1 cellular context compared by ENCODE assay signal in the genomic region with DNA sequence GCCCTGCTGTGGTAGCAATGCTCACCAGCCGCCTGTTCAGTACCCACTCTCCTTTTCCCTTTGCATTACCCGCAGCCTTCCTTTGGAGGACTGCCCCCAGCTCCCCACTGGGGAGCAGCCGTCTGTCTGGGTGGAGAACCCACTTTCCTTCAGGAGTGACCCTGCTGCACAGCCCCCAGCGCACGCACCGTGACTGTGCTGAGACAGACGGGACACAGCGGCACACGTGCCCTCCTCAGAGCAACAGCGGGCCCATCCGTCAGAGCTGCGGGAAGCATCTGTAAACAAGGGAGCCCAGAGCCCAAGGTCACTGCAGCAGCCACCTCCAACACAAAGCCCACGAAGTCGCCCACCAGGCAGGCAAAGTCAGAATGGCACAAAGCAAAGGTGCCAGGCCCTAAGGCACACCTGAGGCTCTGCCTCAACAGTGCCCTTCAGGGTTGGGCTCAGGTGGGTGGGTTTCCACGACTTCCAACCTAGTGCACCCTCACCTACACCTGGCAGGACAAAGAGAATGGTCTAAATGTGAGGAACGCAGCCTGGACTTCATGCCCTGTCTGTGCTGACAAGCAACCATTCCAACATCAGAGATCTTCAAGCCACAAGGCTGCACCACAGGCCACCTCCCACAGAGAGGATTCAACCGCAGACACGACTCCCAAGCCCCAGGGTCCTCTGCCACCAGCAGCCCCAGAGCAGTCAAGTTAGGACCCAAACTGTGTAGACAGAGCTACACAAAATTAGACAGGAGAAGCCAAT.
A peak's percentile ranks its signal among the peaks of the same experiment; 100 is the strongest.
TF ChIP-seq lines count a peak whose summit lies in the region.

No MANE protein-coding gene starts in this region.

TF ChIP-seq in HepG2, 621 proteins besides CTCF, POLR2A, EP300 and RAD21 (continued from another document and continues in another):
- TF ChIP-seq, protein P1, sequence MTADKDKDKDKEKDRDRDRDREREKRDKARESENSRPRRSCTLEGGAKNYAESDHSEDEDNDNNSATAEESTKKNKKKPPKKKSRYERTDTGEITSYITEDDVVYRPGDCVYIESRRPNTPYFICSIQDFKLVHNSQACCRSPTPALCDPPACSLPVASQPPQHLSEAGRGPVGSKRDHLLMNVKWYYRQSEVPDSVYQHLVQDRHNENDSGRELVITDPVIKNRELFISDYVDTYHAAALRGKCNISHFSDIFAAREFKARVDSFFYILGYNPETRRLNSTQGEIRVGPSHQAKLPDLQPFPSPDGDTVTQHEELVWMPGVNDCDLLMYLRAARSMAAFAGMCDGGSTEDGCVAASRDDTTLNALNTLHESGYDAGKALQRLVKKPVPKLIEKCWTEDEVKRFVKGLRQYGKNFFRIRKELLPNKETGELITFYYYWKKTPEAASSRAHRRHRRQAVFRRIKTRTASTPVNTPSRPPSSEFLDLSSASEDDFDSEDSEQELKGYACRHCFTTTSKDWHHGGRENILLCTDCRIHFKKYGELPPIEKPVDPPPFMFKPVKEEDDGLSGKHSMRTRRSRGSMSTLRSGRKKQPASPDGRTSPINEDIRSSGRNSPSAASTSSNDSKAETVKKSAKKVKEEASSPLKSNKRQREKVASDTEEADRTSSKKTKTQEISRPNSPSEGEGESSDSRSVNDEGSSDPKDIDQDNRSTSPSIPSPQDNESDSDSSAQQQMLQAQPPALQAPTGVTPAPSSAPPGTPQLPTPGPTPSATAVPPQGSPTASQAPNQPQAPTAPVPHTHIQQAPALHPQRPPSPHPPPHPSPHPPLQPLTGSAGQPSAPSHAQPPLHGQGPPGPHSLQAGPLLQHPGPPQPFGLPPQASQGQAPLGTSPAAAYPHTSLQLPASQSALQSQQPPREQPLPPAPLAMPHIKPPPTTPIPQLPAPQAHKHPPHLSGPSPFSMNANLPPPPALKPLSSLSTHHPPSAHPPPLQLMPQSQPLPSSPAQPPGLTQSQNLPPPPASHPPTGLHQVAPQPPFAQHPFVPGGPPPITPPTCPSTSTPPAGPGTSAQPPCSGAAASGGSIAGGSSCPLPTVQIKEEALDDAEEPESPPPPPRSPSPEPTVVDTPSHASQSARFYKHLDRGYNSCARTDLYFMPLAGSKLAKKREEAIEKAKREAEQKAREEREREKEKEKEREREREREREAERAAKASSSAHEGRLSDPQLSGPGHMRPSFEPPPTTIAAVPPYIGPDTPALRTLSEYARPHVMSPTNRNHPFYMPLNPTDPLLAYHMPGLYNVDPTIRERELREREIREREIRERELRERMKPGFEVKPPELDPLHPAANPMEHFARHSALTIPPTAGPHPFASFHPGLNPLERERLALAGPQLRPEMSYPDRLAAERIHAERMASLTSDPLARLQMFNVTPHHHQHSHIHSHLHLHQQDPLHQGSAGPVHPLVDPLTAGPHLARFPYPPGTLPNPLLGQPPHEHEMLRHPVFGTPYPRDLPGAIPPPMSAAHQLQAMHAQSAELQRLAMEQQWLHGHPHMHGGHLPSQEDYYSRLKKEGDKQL (CRISPR knock-in tag; IDR thresholded peaks at IDR 0.05; ENCODE audit: low read depth) = 0 out of 2 replicates have a peak, but pooled peaks have one; percentile 38
- TF ChIP-seq ZNF660 (CRISPR knock-in tag; IDR thresholded peaks at IDR 0.05; ENCODE audit: borderline replicate concordance, low read depth) (no peak), ZFP36 (IDR thresholded peaks at IDR 0.05; ENCODE audit: borderline replicate concordance, low read depth, low read length, partially characterized antibody) (no peak), CHCHD3 (CRISPR knock-in tag; IDR thresholded peaks at IDR 0.05) (0 out of 2 replicates have a peak, but pooled peaks have one; percentile 49), ZNF382 (CRISPR knock-in tag; IDR thresholded peaks at IDR 0.05; ENCODE audit: borderline replicate concordance) (no peak), ERF (CRISPR knock-in tag; IDR thresholded peaks at IDR 0.05) (peak; percentile 67; the same call in 1 of the 2 replicates), BORCS8-MEF2B (CRISPR knock-in tag; IDR thresholded peaks at IDR 0.05) (no peak; the same call in 1 of the 2 replicates), NR2F6 (IDR thresholded peaks at IDR 0.05) (no peak), NR2F6 (CRISPR knock-in tag; IDR thresholded peaks at IDR 0.05) (peak; percentile 72), RAD51 (IDR thresholded peaks at IDR 0.05; ENCODE audit: borderline replicate concordance) (no peak), AGO1 (IDR thresholded peaks at IDR 0.05; ENCODE audit: low read depth, low read length, poor library complexity, severe bottlenecking) (no peak), ZNF577 (CRISPR knock-in tag; IDR thresholded peaks at IDR 0.05; ENCODE audit: borderline replicate concordance, low read depth) (no peak), SRSF9 (IDR thresholded peaks at IDR 0.05; ENCODE audit: borderline replicate concordance, insufficient read depth, low read depth, low read length, poor library complexity, severe bottlenecking) (no peak), ZNF501 (CRISPR knock-in tag; IDR thresholded peaks at IDR 0.05) (peak; percentile 66; the same call in 1 of the 2 replicates), ZNF292 (CRISPR knock-in tag; IDR thresholded peaks at IDR 0.05; ENCODE audit: borderline replicate concordance, low read depth) (peak; percentile 90), ARNTL (CRISPR knock-in tag; IDR thresholded peaks at IDR 0.05) (peak; percentile 92), ATM (IDR thresholded peaks at IDR 0.05; ENCODE audit: borderline replicate concordance) (no peak), PAF1 (CRISPR knock-in tag; IDR thresholded peaks at IDR 0.05) (peak; percentile 76; the same call in 1 of the 2 replicates), NR2F2 (IDR thresholded peaks at IDR 0.05; ENCODE audit: borderline replicate concordance, low read depth) (no peak; the same call in 1 of the 2 replicates), POLR2G (IDR thresholded peaks at IDR 0.05; ENCODE audit: low read depth, low read length) (no peak; the same call in 1 of the 2 replicates), ZNF274 (CRISPR knock-in tag; IDR thresholded peaks at IDR 0.05) (peak; percentile 87; the same call in 1 of the 2 replicates), MAZ (IDR thresholded peaks at IDR 0.05; ENCODE audit: borderline replicate concordance, low read depth, low read length) (no peak), MAZ (CRISPR knock-in tag; IDR thresholded peaks at IDR 0.05; ENCODE audit: low read depth) (0 out of 2 replicates have a peak, but pooled peaks have one; percentile 67), KDM4B (CRISPR knock-in tag; IDR thresholded peaks at IDR 0.05) (peak; percentile 61; the same call in 1 of the 2 replicates)
- TF ChIP-seq, protein P2, sequence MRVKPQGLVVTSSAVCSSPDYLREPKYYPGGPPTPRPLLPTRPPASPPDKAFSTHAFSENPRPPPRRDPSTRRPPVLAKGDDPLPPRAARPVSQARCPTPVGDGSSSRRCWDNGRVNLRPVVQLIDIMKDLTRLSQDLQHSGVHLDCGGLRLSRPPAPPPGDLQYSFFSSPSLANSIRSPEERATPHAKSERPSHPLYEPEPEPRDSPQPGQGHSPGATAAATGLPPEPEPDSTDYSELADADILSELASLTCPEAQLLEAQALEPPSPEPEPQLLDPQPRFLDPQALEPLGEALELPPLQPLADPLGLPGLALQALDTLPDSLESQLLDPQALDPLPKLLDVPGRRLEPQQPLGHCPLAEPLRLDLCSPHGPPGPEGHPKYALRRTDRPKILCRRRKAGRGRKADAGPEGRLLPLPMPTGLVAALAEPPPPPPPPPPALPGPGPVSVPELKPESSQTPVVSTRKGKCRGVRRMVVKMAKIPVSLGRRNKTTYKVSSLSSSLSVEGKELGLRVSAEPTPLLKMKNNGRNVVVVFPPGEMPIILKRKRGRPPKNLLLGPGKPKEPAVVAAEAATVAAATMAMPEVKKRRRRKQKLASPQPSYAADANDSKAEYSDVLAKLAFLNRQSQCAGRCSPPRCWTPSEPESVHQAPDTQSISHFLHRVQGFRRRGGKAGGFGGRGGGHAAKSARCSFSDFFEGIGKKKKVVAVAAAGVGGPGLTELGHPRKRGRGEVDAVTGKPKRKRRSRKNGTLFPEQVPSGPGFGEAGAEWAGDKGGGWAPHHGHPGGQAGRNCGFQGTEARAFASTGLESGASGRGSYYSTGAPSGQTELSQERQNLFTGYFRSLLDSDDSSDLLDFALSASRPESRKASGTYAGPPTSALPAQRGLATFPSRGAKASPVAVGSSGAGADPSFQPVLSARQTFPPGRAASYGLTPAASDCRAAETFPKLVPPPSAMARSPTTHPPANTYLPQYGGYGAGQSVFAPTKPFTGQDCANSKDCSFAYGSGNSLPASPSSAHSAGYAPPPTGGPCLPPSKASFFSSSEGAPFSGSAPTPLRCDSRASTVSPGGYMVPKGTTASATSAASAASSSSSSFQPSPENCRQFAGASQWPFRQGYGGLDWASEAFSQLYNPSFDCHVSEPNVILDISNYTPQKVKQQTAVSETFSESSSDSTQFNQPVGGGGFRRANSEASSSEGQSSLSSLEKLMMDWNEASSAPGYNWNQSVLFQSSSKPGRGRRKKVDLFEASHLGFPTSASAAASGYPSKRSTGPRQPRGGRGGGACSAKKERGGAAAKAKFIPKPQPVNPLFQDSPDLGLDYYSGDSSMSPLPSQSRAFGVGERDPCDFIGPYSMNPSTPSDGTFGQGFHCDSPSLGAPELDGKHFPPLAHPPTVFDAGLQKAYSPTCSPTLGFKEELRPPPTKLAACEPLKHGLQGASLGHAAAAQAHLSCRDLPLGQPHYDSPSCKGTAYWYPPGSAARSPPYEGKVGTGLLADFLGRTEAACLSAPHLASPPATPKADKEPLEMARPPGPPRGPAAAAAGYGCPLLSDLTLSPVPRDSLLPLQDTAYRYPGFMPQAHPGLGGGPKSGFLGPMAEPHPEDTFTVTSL (CRISPR knock-in tag; IDR thresholded peaks at IDR 0.05; ENCODE audit: borderline replicate concordance) = no peak; the same call in 1 of the 2 replicates
- TF ChIP-seq, protein P3, sequence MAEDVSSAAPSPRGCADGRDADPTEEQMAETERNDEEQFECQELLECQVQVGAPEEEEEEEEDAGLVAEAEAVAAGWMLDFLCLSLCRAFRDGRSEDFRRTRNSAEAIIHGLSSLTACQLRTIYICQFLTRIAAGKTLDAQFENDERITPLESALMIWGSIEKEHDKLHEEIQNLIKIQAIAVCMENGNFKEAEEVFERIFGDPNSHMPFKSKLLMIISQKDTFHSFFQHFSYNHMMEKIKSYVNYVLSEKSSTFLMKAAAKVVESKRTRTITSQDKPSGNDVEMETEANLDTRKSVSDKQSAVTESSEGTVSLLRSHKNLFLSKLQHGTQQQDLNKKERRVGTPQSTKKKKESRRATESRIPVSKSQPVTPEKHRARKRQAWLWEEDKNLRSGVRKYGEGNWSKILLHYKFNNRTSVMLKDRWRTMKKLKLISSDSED (CRISPR knock-in tag; IDR thresholded peaks at IDR 0.05) = no peak
- TF ChIP-seq, protein P4, sequence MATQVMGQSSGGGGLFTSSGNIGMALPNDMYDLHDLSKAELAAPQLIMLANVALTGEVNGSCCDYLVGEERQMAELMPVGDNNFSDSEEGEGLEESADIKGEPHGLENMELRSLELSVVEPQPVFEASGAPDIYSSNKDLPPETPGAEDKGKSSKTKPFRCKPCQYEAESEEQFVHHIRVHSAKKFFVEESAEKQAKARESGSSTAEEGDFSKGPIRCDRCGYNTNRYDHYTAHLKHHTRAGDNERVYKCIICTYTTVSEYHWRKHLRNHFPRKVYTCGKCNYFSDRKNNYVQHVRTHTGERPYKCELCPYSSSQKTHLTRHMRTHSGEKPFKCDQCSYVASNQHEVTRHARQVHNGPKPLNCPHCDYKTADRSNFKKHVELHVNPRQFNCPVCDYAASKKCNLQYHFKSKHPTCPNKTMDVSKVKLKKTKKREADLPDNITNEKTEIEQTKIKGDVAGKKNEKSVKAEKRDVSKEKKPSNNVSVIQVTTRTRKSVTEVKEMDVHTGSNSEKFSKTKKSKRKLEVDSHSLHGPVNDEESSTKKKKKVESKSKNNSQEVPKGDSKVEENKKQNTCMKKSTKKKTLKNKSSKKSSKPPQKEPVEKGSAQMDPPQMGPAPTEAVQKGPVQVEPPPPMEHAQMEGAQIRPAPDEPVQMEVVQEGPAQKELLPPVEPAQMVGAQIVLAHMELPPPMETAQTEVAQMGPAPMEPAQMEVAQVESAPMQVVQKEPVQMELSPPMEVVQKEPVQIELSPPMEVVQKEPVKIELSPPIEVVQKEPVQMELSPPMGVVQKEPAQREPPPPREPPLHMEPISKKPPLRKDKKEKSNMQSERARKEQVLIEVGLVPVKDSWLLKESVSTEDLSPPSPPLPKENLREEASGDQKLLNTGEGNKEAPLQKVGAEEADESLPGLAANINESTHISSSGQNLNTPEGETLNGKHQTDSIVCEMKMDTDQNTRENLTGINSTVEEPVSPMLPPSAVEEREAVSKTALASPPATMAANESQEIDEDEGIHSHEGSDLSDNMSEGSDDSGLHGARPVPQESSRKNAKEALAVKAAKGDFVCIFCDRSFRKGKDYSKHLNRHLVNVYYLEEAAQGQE (IDR thresholded peaks at IDR 0.05; ENCODE audit: borderline replicate concordance in 1 of 2, low read depth in 1 of 2, low read length in 2 of 2) = no peak
- TF ChIP-seq, protein P5, sequence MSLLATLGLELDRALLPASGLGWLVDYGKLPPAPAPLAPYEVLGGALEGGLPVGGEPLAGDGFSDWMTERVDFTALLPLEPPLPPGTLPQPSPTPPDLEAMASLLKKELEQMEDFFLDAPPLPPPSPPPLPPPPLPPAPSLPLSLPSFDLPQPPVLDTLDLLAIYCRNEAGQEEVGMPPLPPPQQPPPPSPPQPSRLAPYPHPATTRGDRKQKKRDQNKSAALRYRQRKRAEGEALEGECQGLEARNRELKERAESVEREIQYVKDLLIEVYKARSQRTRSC (CRISPR knock-in tag; IDR thresholded peaks at IDR 0.05; ENCODE audit: low read depth) = no peak
- TF ChIP-seq, protein P6, sequence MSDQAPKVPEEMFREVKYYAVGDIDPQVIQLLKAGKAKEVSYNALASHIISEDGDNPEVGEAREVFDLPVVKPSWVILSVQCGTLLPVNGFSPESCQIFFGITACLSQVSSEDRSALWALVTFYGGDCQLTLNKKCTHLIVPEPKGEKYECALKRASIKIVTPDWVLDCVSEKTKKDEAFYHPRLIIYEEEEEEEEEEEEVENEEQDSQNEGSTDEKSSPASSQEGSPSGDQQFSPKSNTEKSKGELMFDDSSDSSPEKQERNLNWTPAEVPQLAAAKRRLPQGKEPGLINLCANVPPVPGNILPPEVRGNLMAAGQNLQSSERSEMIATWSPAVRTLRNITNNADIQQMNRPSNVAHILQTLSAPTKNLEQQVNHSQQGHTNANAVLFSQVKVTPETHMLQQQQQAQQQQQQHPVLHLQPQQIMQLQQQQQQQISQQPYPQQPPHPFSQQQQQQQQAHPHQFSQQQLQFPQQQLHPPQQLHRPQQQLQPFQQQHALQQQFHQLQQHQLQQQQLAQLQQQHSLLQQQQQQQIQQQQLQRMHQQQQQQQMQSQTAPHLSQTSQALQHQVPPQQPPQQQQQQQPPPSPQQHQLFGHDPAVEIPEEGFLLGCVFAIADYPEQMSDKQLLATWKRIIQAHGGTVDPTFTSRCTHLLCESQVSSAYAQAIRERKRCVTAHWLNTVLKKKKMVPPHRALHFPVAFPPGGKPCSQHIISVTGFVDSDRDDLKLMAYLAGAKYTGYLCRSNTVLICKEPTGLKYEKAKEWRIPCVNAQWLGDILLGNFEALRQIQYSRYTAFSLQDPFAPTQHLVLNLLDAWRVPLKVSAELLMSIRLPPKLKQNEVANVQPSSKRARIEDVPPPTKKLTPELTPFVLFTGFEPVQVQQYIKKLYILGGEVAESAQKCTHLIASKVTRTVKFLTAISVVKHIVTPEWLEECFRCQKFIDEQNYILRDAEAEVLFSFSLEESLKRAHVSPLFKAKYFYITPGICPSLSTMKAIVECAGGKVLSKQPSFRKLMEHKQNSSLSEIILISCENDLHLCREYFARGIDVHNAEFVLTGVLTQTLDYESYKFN (CRISPR knock-in tag; conservative IDR thresholded peaks at IDR 0.05) = peak; percentile 76
